In genomic region chr1:26692793-26693490, GRCh38 we compare ENCODE assay signal across 1 cellular context.
TF ChIP-seq lines count a peak whose summit lies in the region.

No MANE protein-coding gene starts in this region.

TF ChIP-seq in GM12878, 131 proteins besides CTCF, POLR2A, EP300 and RAD21 (continued from another document and continues in another):
- TF ChIP-seq, protein P1, sequence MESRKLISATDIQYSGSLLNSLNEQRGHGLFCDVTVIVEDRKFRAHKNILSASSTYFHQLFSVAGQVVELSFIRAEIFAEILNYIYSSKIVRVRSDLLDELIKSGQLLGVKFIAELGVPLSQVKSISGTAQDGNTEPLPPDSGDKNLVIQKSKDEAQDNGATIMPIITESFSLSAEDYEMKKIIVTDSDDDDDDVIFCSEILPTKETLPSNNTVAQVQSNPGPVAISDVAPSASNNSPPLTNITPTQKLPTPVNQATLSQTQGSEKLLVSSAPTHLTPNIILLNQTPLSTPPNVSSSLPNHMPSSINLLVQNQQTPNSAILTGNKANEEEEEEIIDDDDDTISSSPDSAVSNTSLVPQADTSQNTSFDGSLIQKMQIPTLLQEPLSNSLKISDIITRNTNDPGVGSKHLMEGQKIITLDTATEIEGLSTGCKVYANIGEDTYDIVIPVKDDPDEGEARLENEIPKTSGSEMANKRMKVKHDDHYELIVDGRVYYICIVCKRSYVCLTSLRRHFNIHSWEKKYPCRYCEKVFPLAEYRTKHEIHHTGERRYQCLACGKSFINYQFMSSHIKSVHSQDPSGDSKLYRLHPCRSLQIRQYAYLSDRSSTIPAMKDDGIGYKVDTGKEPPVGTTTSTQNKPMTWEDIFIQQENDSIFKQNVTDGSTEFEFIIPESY (IDR thresholded peaks at IDR 0.05): no peak
- TF ChIP-seq MYB (IDR thresholded peaks at IDR 0.05; ENCODE audit: borderline replicate concordance, low read depth, low read length) (0 out of 2 replicates have a peak, but pooled peaks have one; percentile 32), RCOR1 (conservative IDR thresholded peaks at IDR 0.05; ENCODE audit: low read depth, low read length) (peak; percentile 68; the same call in 1 of the 2 replicates), NBN (IDR thresholded peaks at IDR 0.05) (peak; percentile 68), FOXK2 (IDR thresholded peaks at IDR 0.05) (no peak), LARP7 (IDR thresholded peaks at IDR 0.05) (no peak), ZNF622 (IDR thresholded peaks at IDR 0.05) (no peak), USF2 (IDR thresholded peaks at IDR 0.05; ENCODE audit: borderline replicate concordance, low read depth, low read length) (no peak), JUNB (IDR thresholded peaks at IDR 0.05) (no peak), SPI1 (IDR thresholded peaks at IDR 0.05; ENCODE audit: borderline replicate concordance, insufficient read depth, low read depth, low read length) (peak; percentile 5; the same call in 1 of the 2 replicates), BHLHE40 (IDR thresholded peaks at IDR 0.05; ENCODE audit: borderline replicate concordance in 1 of 2, low read depth in 2 of 2, low read length in 1 of 2) (peak; percentile 46 to 88; a peak in 2 of 4 replicates), GABPA (IDR thresholded peaks at IDR 0.05; ENCODE audit: low read depth) (no peak), ETV6 (conservative IDR thresholded peaks at IDR 0.05 in 1 of 2, IDR thresholded peaks at IDR 0.05 in 1 of 2; ENCODE audit: borderline replicate concordance in 1 of 2, low read depth in 1 of 2) (0 out of 4 replicates have a peak, but pooled peaks of 1 of the 2 experiments have one; percentile 44), SMAD1 (IDR thresholded peaks at IDR 0.05; ENCODE audit: low read depth, partially characterized antibody) (no peak), NR2F1 (conservative IDR thresholded peaks at IDR 0.05) (peak; percentile 54), ZNF207 (IDR thresholded peaks at IDR 0.05; ENCODE audit: borderline replicate concordance) (peak; percentile 75; the same call in 1 of the 2 replicates), IRF4 (IDR thresholded peaks at IDR 0.05; ENCODE audit: low read depth, low read length) (peak; percentile 67), SIX5 (IDR thresholded peaks at IDR 0.05; ENCODE audit: low read depth, low read length, severe bottlenecking) (no peak), E4F1 (IDR thresholded peaks at IDR 0.05; ENCODE audit: borderline replicate concordance, partially characterized antibody) (peak; percentile 84), ZBTB4 (CRISPR knock-in tag; IDR thresholded peaks at IDR 0.05) (no peak), POLR2AphosphoS2 (IDR thresholded peaks at IDR 0.05; ENCODE audit: low read depth, low read length) (no peak), NR2C1 (IDR thresholded peaks at IDR 0.05) (no peak), RBBP5 (conservative IDR thresholded peaks at IDR 0.05) (0 out of 2 replicates have a peak, but pooled peaks have one; percentile 27), STAT1 (conservative IDR thresholded peaks at IDR 0.05) (peak; percentile 81), TAF1 (IDR thresholded peaks at IDR 0.05; ENCODE audit: borderline replicate concordance, low read depth, low read length) (peak; percentile 75), NRF1 (conservative IDR thresholded peaks at IDR 0.05; ENCODE audit: low read depth, low read length) (no peak), CEBPB (IDR thresholded peaks at IDR 0.05; ENCODE audit: borderline replicate concordance in 1 of 2, low read depth in 2 of 2, low read length in 2 of 2) (no peak), RELB (IDR thresholded peaks at IDR 0.05; ENCODE audit: low read depth) (peak; percentile 98), WRNIP1 (IDR thresholded peaks at IDR 0.05; ENCODE audit: borderline replicate concordance, low read depth, low read length) (no peak), CREB1 (IDR thresholded peaks at IDR 0.05; ENCODE audit: low read depth) (no peak), SUZ12 (IDR thresholded peaks at IDR 0.05; ENCODE audit: unreplicated experiment) (no peak), CBFB (IDR thresholded peaks at IDR 0.05; ENCODE audit: low read depth) (peak; percentile 94), ESRRA (IDR thresholded peaks at IDR 0.05; ENCODE audit: low read length) (no peak), CHD4 (IDR thresholded peaks at IDR 0.05) (no peak), MAX (IDR thresholded peaks at IDR 0.05; ENCODE audit: low read depth, low read length) (peak; percentile 17), SRF (IDR thresholded peaks at IDR 0.05; ENCODE audit: low read depth in 2 of 2, low read length in 2 of 2) (no peak), SUPT20H (IDR thresholded peaks at IDR 0.05; ENCODE audit: borderline replicate concordance, control insufficient read depth, low read depth, low read length) (no peak), BACH1 (IDR thresholded peaks at IDR 0.05; ENCODE audit: borderline replicate concordance) (0 out of 2 replicates have a peak, but pooled peaks have one; percentile 14), RAD51 (IDR thresholded peaks at IDR 0.05) (no peak), KAT2A (conservative IDR thresholded peaks at IDR 0.05; ENCODE audit: control insufficient read depth, low read depth, low read length) (no peak), POU2F2 (IDR thresholded peaks at IDR 0.05; ENCODE audit: borderline replicate concordance, low read depth, low read length) (peak; percentile 87; the same call in 2 of the 3 replicates), SREBF2 (IDR thresholded peaks at IDR 0.05; ENCODE audit: low read length) (no peak), TCF12 (IDR thresholded peaks at IDR 0.05; ENCODE audit: low read depth, low read length) (no peak), CBX5 (IDR thresholded peaks at IDR 0.05; ENCODE audit: low read depth) (no peak), SREBF1 (IDR thresholded peaks at IDR 0.05; ENCODE audit: low read length) (no peak), TARDBP (IDR thresholded peaks at IDR 0.05; ENCODE audit: borderline replicate concordance) (no peak), REST (IDR thresholded peaks at IDR 0.05; ENCODE audit: low read depth, low read length) (no peak), HDAC6 (IDR thresholded peaks at IDR 0.05; ENCODE audit: unreplicated experiment) (no peak), GATAD2B (conservative IDR thresholded peaks at IDR 0.05; ENCODE audit: low read depth) (peak; percentile 55; the same call in 1 of the 2 replicates)
- TF ChIP-seq, protein P2, sequence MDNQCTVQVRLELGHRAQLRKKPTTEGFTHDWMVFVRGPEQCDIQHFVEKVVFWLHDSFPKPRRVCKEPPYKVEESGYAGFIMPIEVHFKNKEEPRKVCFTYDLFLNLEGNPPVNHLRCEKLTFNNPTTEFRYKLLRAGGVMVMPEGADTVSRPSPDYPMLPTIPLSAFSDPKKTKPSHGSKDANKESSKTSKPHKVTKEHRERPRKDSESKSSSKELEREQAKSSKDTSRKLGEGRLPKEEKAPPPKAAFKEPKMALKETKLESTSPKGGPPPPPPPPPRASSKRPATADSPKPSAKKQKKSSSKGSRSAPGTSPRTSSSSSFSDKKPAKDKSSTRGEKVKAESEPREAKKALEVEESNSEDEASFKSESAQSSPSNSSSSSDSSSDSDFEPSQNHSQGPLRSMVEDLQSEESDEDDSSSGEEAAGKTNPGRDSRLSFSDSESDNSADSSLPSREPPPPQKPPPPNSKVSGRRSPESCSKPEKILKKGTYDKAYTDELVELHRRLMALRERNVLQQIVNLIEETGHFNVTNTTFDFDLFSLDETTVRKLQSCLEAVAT (IDR thresholded peaks at IDR 0.05): peak; percentile 82
- TF ChIP-seq, protein P3, sequence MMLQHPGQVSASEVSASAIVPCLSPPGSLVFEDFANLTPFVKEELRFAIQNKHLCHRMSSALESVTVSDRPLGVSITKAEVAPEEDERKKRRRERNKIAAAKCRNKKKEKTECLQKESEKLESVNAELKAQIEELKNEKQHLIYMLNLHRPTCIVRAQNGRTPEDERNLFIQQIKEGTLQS (IDR thresholded peaks at IDR 0.05; ENCODE audit: borderline replicate concordance, extremely low read depth, low read depth, low read length): no peak
